ENCODE assay signal across 27 cellular contexts in the genomic region with DNA sequence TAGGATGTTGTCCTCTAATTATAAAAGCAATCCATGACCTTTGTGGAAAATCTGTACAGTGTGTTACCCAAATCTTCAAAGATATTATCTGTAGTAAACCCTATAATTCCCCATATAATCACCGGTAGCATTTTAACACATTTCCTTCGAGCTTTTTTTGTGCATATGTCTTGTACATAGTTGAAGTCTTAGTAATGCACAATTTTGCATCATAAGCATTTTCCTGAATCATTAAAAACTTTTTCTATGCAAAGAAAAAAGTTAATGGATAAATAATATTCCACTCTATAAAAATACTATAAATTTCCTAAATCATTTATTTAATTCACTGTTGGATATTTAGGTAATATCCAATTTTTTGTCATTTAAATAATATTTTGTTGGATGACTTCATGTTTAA.
DNase-seq lines count a peak whose midpoint lies in the region; ATAC-seq, FAIRE-seq and TF ChIP-seq lines count a peak whose summit lies in the region.
"Had no signal": no experiment of that assay in that cellular context is flagged by ENCODE, and none has a peak within 500 bp of the region (broad histone marks: within the 10 kb centered on the region; RNA-seq: fewer than 3 reads in every experiment).

No MANE protein-coding gene starts in this region.

- POLR2A ChIA-PET in A549 (lab: Yijun Ruan, JAX), result no interaction called here

- DNase-seq in A549 (ENCODE audit: low read depth in 1 of 2, low spot score in 1 of 2) (no peak), WERI-Rb-1 (no peak), kidney (no peak), endothelial cell (ENCODE audit: low spot score) (no peak), cerebellar nuclear complex (lab: John Stamatoyannopoulos, UW) (no peak)
- DNase-seq in activated naive CD8-positive, alpha-beta T cell treated with anti-CD3 and anti-CD28 coated beads for 36 hours, result no peak
- DNase-seq: 8988T; ACHN; BE2C; C1 segment of cervical spinal cord; CD4-positive, alpha-beta memory T cell; CD4-positive, CD25-positive, alpha-beta regulatory T cell; CD8-positive, alpha-beta memory T cell; COR-L47; DMS153; DMS53; DMS79; DND-41; EL; GDM1 had no signal

- H3K27ac ChIP-seq in A549, result no peak overlapping the region
- peak overlapping the region; percentile 52 for H3K27ac ChIP-seq in WERI-Rb-1
- no peak overlapping the region for H3K27ac ChIP-seq in kidney (ENCODE audit: low read depth in 2 of 2, low read length in 2 of 2)
- H3K27ac ChIP-seq: BLaER1 had no signal

- H3K27ac Mint-ChIP-seq in activated naive CD8-positive, alpha-beta T cell treated with anti-CD3 and anti-CD28 coated beads for 36 hours, result no peak overlapping the region
- no peak overlapping the region for H3K27ac Mint-ChIP-seq in endothelial cell (ENCODE audit: unreplicated experiment)
- H3K27ac Mint-ChIP-seq: CD14-positive monocyte; CD4-positive, alpha-beta memory T cell; CD4-positive, CD25-positive, alpha-beta regulatory T cell; CD8-positive, alpha-beta memory T cell had no signal

- peaks cover 4% of the 10 kb centered on the region; the same call in 1 of the 3 replicates for H3K9me3 ChIP-seq in A549
- no peaks in the 10 kb centered on the region for H3K9me3 ChIP-seq in WERI-Rb-1 (ENCODE audit: severe bottlenecking)
- no peaks in the 10 kb centered on the region for H3K9me3 ChIP-seq in kidney (ENCODE audit: control insufficient read depth in 1 of 2, low read length in 2 of 2)
- H3K9me3 ChIP-seq: BE2C had no signal

- no peak overlapping the region for H3K4me2 ChIP-seq in A549
- H3K4me2 ChIP-seq: BLaER1 had no signal

- no peaks in the 10 kb centered on the region for H3K36me3 Mint-ChIP-seq in activated naive CD8-positive, alpha-beta T cell treated with anti-CD3 and anti-CD28 coated beads for 36 hours
- H3K36me3 Mint-ChIP-seq in endothelial cell (ENCODE audit: low read depth, unreplicated experiment), result no peaks in the 10 kb centered on the region
- H3K36me3 Mint-ChIP-seq: CD14-positive monocyte; CD4-positive, alpha-beta memory T cell; CD4-positive, CD25-positive, alpha-beta regulatory T cell; CD8-positive, alpha-beta memory T cell had no signal

- H3K9ac ChIP-seq in kidney (ENCODE audit: low read length in 2 of 2), result no peak overlapping the region
- H3K9ac ChIP-seq: BLaER1 had no signal

- H3K36me3 ChIP-seq in WERI-Rb-1 (no peaks in the 10 kb centered on the region), kidney (ENCODE audit: control insufficient read depth in 1 of 2, insufficient read depth in 2 of 2, low read length in 2 of 2) (no peaks in the 10 kb centered on the region)
- H3K36me3 ChIP-seq: BE2C, BLaER1 had no signal

- ATAC-seq in A549 (no peak), GM21390 (IDR thresholded peaks at IDR 0.05; ENCODE audit: unreplicated experiment) (no peak)
- ATAC-seq: GM12878 had no signal

- H3K4me3 ChIP-seq in A549 (no peak overlapping the region), WERI-Rb-1 (ENCODE audit: low read depth, low read length) (no peak overlapping the region), kidney (ENCODE audit: low read length in 2 of 2) (no peak overlapping the region)
- H3K4me3 ChIP-seq: BLaER1, GM12878 had no signal

- no peaks in the 10 kb centered on the region for H3K9me3 Mint-ChIP-seq in activated naive CD8-positive, alpha-beta T cell treated with anti-CD3 and anti-CD28 coated beads for 36 hours
- H3K9me3 Mint-ChIP-seq in endothelial cell (ENCODE audit: unreplicated experiment), result no peaks in the 10 kb centered on the region

- no peak for TF ChIP-seq POLR2A in A549 (IDR thresholded peaks at IDR 0.05; ENCODE audit: low read length)

- FAIRE-seq in A204.1 (lab: Jason Lieb, UNC) (peak; percentile 37), A549 (lab: Jason Lieb, UNC) (no peak), kidney (lab: Jason Lieb, UNC) (peak; percentile 19)
- FAIRE-seq: GM12878, GM12892, GM18507 had no signal

- intact Hi-C loops in kidney (cut with DNase I), result no loop called here

- TF ChIP-seq CTCF in A549 (IDR thresholded peaks at IDR 0.05) (no peak), WERI-Rb-1 (IDR thresholded peaks at IDR 0.05; ENCODE audit: low read depth, low read length) (no peak), kidney (IDR thresholded peaks at IDR 0.05; ENCODE audit: borderline replicate concordance, extremely low read depth, insufficient read depth) (no peak), endothelial cell (IDR thresholded peaks at IDR 0.05; ENCODE audit: unreplicated experiment) (no peak)

- WGBS in A549 (ENCODE audit: missing lambda C conversion rate), result 48% methylated on average over 2 of the region's 2 CpGs

- peaks cover 37% of the 10 kb centered on the region for H3K27me3 Mint-ChIP-seq in activated naive CD8-positive, alpha-beta T cell treated with anti-CD3 and anti-CD28 coated beads for 36 hours
- peaks cover 1% of the 10 kb centered on the region for H3K27me3 Mint-ChIP-seq in endothelial cell (ENCODE audit: unreplicated experiment)

- no peaks in the 10 kb centered on the region for H3K4me1 Mint-ChIP-seq in activated naive CD8-positive, alpha-beta T cell treated with anti-CD3 and anti-CD28 coated beads for 36 hours
- H3K4me1 Mint-ChIP-seq in endothelial cell (ENCODE audit: unreplicated experiment), result no peaks in the 10 kb centered on the region
- H3K4me1 Mint-ChIP-seq: CD14-positive monocyte; CD4-positive, alpha-beta memory T cell; CD4-positive, CD25-positive, alpha-beta regulatory T cell; CD8-positive, alpha-beta memory T cell had no signal

- no peak for TF ChIP-seq EP300 in A549 (IDR thresholded peaks at IDR 0.05)

- no peak overlapping the region for H3K4me3 Mint-ChIP-seq in activated naive CD8-positive, alpha-beta T cell treated with anti-CD3 and anti-CD28 coated beads for 36 hours
- no peak overlapping the region for H3K4me3 Mint-ChIP-seq in endothelial cell (ENCODE audit: unreplicated experiment)
- H3K4me3 Mint-ChIP-seq: CD14-positive monocyte; CD4-positive, alpha-beta memory T cell; CD4-positive, CD25-positive, alpha-beta regulatory T cell; CD8-positive, alpha-beta memory T cell had no signal

- CTCF ChIA-PET in A549 (lab: Yijun Ruan, JAX), result no interaction called here

- H3K27me3 ChIP-seq in WERI-Rb-1 (ENCODE audit: insufficient read depth, low read depth, severe bottlenecking), result no peaks in the 10 kb centered on the region
- H3K27me3 ChIP-seq: BE2C, BLaER1 had no signal

- H3K4me1 ChIP-seq in A549 (no peaks in the 10 kb centered on the region), kidney (ENCODE audit: control insufficient read depth in 1 of 2, insufficient read depth in 1 of 2, low read depth in 1 of 2, low read length in 2 of 2) (no peaks in the 10 kb centered on the region)
- H3K4me1 ChIP-seq: BE2C, BLaER1 had no signal

- no peak for TF ChIP-seq RAD21 in A549 (conservative IDR thresholded peaks at IDR 0.05 in 1 of 2, IDR thresholded peaks at IDR 0.05 in 1 of 2)

TF ChIP-seq in A549, 52 proteins besides CTCF, POLR2A, EP300 and RAD21:
- TF ChIP-seq EHF (CRISPR knock-in tag; IDR thresholded peaks at IDR 0.05), result no peak
- peak; percentile 50 for TF ChIP-seq MAFK (IDR thresholded peaks at IDR 0.05; ENCODE audit: partially characterized antibody)
- TF ChIP-seq GATA3 (IDR thresholded peaks at IDR 0.05; ENCODE audit: borderline replicate concordance), result no peak
- no peak for TF ChIP-seq HEYL (CRISPR knock-in tag; IDR thresholded peaks at IDR 0.05)
